7 cellular contexts compared by ENCODE assay signal in the genomic region with DNA sequence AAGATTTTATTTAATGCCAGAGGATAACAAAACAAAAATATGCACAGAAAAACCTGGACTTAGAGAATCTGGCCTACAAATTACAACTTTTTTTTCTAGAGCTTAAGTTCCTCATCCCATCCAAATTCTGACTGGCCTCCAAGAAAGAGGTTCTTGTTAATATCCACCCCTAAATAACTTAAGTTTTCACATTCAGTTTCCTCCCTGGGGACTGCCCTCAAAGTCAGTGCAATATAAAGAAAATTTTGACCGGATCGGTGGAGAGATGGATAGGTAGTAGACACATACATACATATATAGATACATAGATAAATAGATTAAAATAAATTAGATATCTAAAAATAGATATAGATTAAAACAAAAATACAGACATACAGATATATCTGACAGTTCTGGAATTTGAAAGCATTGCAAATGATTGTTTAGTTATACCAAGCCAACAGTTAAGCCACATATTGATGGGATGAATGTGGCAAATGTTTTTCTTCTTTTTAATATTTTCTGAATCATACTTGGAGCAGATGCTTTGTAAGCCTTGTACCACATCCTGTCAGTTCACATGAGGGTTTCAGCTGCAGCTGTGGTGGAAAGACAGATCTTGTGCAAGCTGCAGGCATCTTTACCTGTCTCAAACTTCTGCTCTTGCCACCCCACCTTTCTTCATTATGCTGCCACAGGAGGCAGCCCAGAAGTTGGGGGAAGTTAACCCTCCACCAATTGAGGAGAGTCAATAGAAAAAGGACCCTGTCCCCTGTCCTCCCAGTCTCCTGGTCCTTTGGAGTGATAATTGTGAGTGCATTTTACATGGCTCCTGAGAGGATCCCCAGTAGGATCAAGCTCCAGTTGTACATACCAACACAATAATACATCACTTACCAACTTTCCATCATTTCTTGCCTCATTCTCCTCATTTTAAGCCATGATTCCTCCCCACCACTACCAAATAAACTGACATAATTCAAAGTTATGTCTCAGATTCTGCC. TPM values are rescaled to one million over a fixed set of nuclear protein-coding genes. Genes with fewer than 3 reads are reported as not detected.
DNase-seq lines count a peak whose midpoint lies in the region; ATAC-seq and TF ChIP-seq lines count a peak whose summit lies in the region.

No MANE protein-coding gene starts in this region.

- H3K27ac Mint-ChIP-seq in activated CD4-positive, alpha-beta T cell treated with anti-CD3 and anti-CD28 coated beads for 36 hours: peak overlapping the region; percentile 71
- no peak overlapping the region for H3K27ac Mint-ChIP-seq in WTC11

- H3K4me1 Mint-ChIP-seq in activated CD4-positive, alpha-beta T cell treated with anti-CD3 and anti-CD28 coated beads for 36 hours: peaks cover 58% of the 10 kb centered on the region
- H3K4me1 Mint-ChIP-seq in WTC11: no peaks in the 10 kb centered on the region

- H3K36me3 Mint-ChIP-seq in activated CD4-positive, alpha-beta T cell treated with anti-CD3 and anti-CD28 coated beads for 36 hours (ENCODE audit: low read depth): peaks cover 3% of the 10 kb centered on the region
- H3K36me3 Mint-ChIP-seq in WTC11: no peaks in the 10 kb centered on the region

- peak; percentile 74 for DNase-seq in activated CD4-positive, alpha-beta T cell treated with anti-CD3 and anti-CD28 coated beads for 36 hours
- DNase-seq in fibroblast of the aortic adventitia (ENCODE audit: low read depth): peak; percentile 53
- no peak for DNase-seq in NCI-H1417 treated with DMSO at 0.1 percent for 48 hours (lab: John Stamatoyannopoulos, UW)
- DNase-seq in NCI-H1417 (lab: John Stamatoyannopoulos, UW): no peak
- no peak for DNase-seq in WTC11 (ENCODE audit: low spot score)

- no peak overlapping the region for H3K4me3 ChIP-seq in fibroblast of the aortic adventitia (ENCODE audit: low read depth, low read length)

- POLR2A ChIA-PET in activated CD4-positive, alpha-beta T cell treated with anti-CD3 and anti-CD28 coated beads for 36 hours (lab: Charles Lee): no interaction called here
- POLR2A ChIA-PET in WTC11 (lab: Charles Lee): no interaction called here

- no peak overlapping the region for H3K4me3 Mint-ChIP-seq in activated CD4-positive, alpha-beta T cell treated with anti-CD3 and anti-CD28 coated beads for 36 hours
- H3K4me3 Mint-ChIP-seq in WTC11: no peak overlapping the region

- TF ChIP-seq CTCF in fibroblast of the aortic adventitia (IDR thresholded peaks at IDR 0.05; ENCODE audit: insufficient read depth, low read length) (no peak), WTC11 (IDR thresholded peaks at IDR 0.05) (no peak)

- CTCF ChIA-PET in activated CD4-positive, alpha-beta T cell treated with anti-CD3 and anti-CD28 coated beads for 36 hours (lab: Charles Lee): interaction anchor here (0.6 to 3.4 kb wide), 9 partner anchors 8 to 252 kb away, joined by 3 to 14 read pairs (median 3); no protein-coding TSS in a partner anchor
- CTCF ChIA-PET in WTC11 (lab: Charles Lee): no interaction called here

- ATAC-seq in GM19395 (IDR thresholded peaks at IDR 0.05; ENCODE audit: unreplicated experiment): peak; percentile 97
- ATAC-seq in HG03196 (IDR thresholded peaks at IDR 0.05; ENCODE audit: unreplicated experiment): peak; percentile 97
- peak; percentile 95 for ATAC-seq in activated CD4-positive, alpha-beta T cell treated with anti-CD3 and anti-CD28 coated beads for 36 hours
- ATAC-seq in WTC11: no peak

- intact Hi-C loops in activated CD4-positive, alpha-beta T cell treated with anti-CD3 and anti-CD28 coated beads for 36 hours (cut with DNase I, micrococcal nuclease): loop anchor here (1.0 to 2.0 kb wide), 5 partner anchors 12 to 44 kb away; no protein-coding TSS in a partner anchor

- H3K9me3 Mint-ChIP-seq in activated CD4-positive, alpha-beta T cell treated with anti-CD3 and anti-CD28 coated beads for 36 hours (ENCODE audit: low read depth): no peaks in the 10 kb centered on the region
- no peaks in the 10 kb centered on the region for H3K9me3 Mint-ChIP-seq in WTC11

- no peaks in the 10 kb centered on the region for H3K27me3 Mint-ChIP-seq in activated CD4-positive, alpha-beta T cell treated with anti-CD3 and anti-CD28 coated beads for 36 hours
- H3K27me3 Mint-ChIP-seq in WTC11 (ENCODE audit: low read depth): no peaks in the 10 kb centered on the region

TF ChIP-seq in WTC11, 78 proteins besides CTCF, POLR2A, EP300 and RAD21:
- TF ChIP-seq KAT7 (CRISPR knock-in tag; IDR thresholded peaks at IDR 0.05; ENCODE audit: borderline replicate concordance) (no peak), ZNF423 (CRISPR knock-in tag; IDR thresholded peaks at IDR 0.05) (no peak), E2F5 (CRISPR knock-in tag; IDR thresholded peaks at IDR 0.05) (no peak), MLX (CRISPR knock-in tag; IDR thresholded peaks at IDR 0.05) (no peak), CBFB (CRISPR knock-in tag; IDR thresholded peaks at IDR 0.05; ENCODE audit: low read depth) (no peak), ATF6 (CRISPR knock-in tag; IDR thresholded peaks at IDR 0.05) (no peak), USF2 (CRISPR knock-in tag; IDR thresholded peaks at IDR 0.05) (no peak), HMGXB4 (CRISPR knock-in tag; IDR thresholded peaks at IDR 0.05) (no peak), RELA (CRISPR knock-in tag; IDR thresholded peaks at IDR 0.05; ENCODE audit: borderline replicate concordance) (no peak)
TF ChIP-seq in WTC11: peak in this region for 0.

RNA-seq across cellular contexts. Expression of gene PRDM8, which starts 58.5 kb away (rescaled TPM):
- total RNA-seq in activated CD4-positive, alpha-beta T cell treated with anti-CD3 and anti-CD28 coated beads for 36 hours: 1 to 10 TPM; 1.4 to 1.6 TPM
- total RNA-seq in fibroblast of the aortic adventitia (ENCODE audit: low replicate concordance) (7.8 and 15.6 TPM in 2 replicates), WTC11 (2021) (0.14 TPM in 1 of 3 replicates, not detected in the others)

Comparison
In these comparisons a context has a peak if more than half of its experiments do, and no peak if none do; other contexts are left out.
1. DNase-seq: peak in activated CD4-positive, alpha-beta T cell treated with anti-CD3 and anti-CD28 coated beads for 36 hours (single experiment) and fibroblast of the aortic adventitia (single experiment); none in NCI-H1417 treated with DMSO at 0.1 percent for 48 hours (single experiment), NCI-H1417 (0 of 3) and WTC11 (single experiment).